8 cellular contexts compared by ENCODE assay signal in the genomic region with DNA sequence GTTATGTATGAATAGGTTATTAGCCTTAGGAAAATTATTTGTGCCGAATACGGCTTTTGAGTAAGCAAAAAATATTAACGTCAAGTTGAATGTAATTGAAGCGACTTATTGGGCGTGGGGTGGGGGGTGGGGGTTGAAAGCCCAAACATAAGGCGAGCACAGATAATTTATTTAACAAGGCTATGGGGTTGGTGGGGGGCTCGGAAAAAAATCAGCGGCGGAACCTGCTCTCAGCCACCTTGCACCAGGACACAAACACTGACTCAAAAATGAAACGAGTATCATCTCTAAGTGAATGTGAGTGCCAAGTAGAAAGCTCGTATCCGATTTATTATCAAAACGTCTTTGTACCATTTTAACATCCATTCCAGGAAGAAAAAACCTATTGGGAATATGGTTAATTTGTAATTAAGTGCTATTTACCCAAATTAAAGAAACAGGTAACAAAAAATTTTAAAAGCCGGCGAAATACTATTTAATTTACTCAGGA.
A peak's percentile ranks its signal among the peaks of the same experiment; 100 is the strongest.
DNase-seq lines count a peak whose midpoint lies in the region; ATAC-seq and TF ChIP-seq lines count a peak whose summit lies in the region.

No MANE protein-coding gene starts in this region.

- peak; percentile 35 for DNase-seq in NCI-H748 (lab: John Stamatoyannopoulos, UW; ENCODE audit: unreplicated experiment)
- no peak for DNase-seq in NCI-H748 treated with DMSO at 0.1 percent for 48 hours (lab: John Stamatoyannopoulos, UW)
- no peak for DNase-seq in RWPE2 (ENCODE audit: low spot score)
- DNase-seq in fibroblast of gingiva (ENCODE audit: low read depth), result peak; percentile 2
- DNase-seq in stimulated activated CD4-positive, alpha-beta T cell treated with anti-CD3 and anti-CD28 coated beads, Interleukin-1b, Interleukin-23, amount 100 ng/mL, for 48 hours, result no peak

- ATAC-seq in RWPE2 (ENCODE audit: low read depth) (no peak), HG02870 (IDR thresholded peaks at IDR 0.05; ENCODE audit: unreplicated experiment) (no peak), GM18867 (IDR thresholded peaks at IDR 0.05; ENCODE audit: unreplicated experiment) (no peak)

- H2AFZ ChIP-seq in parathyroid adenoma, result peak overlapping the region; percentile 88

- H3K4me1 ChIP-seq in RWPE2 (ENCODE audit: insufficient read depth, poor library complexity, severe bottlenecking) (no peaks in the 10 kb centered on the region), parathyroid adenoma (no peaks in the 10 kb centered on the region)

- peaks cover 6% of the 10 kb centered on the region for H3K79me2 ChIP-seq in parathyroid adenoma

- TF ChIP-seq CTCF in RWPE2 (IDR thresholded peaks at IDR 0.05; ENCODE audit: poor library complexity, severe bottlenecking) (no peak), parathyroid adenoma (IDR thresholded peaks at IDR 0.05) (no peak)

- H3K4me3 ChIP-seq in RWPE2 (ENCODE audit: severe bottlenecking) (peak overlapping the region; percentile 87), parathyroid adenoma (ENCODE audit: low read depth, low read length) (peak overlapping the region; percentile 65)

- H3K36me3 ChIP-seq in RWPE2 (ENCODE audit: low read depth) (no peaks in the 10 kb centered on the region), parathyroid adenoma (ENCODE audit: control insufficient read depth, insufficient read depth, low read length) (no peaks in the 10 kb centered on the region)

- peak overlapping the region; percentile 47 for H3K4me2 ChIP-seq in parathyroid adenoma (ENCODE audit: low read length)

- peak overlapping the region; percentile 84 for H3K9ac ChIP-seq in parathyroid adenoma

- H3K27ac ChIP-seq in RWPE2 (ENCODE audit: poor library complexity, severe bottlenecking), result peak overlapping the region; percentile 80
- peak overlapping the region; percentile 88 for H3K27ac ChIP-seq in parathyroid adenoma

- no peaks in the 10 kb centered on the region for H3K9me3 ChIP-seq in RWPE2 (ENCODE audit: severe bottlenecking)
- no peaks in the 10 kb centered on the region for H3K9me3 ChIP-seq in parathyroid adenoma (ENCODE audit: control insufficient read depth, low read length)

- H3K27me3 ChIP-seq in RWPE2 (ENCODE audit: insufficient read depth, poor library complexity, severe bottlenecking), result no peaks in the 10 kb centered on the region
- no peaks in the 10 kb centered on the region for H3K27me3 ChIP-seq in parathyroid adenoma (ENCODE audit: control insufficient read depth, insufficient read depth, low read length)

Comparison
In these comparisons a context has a peak if more than half of its experiments do, and no peak if none do; other contexts are left out.
1. DNase-seq: peak in NCI-H748 (single experiment) and fibroblast of gingiva (single experiment); none in NCI-H748 treated with DMSO at 0.1 percent for 48 hours (single experiment), RWPE2 (single experiment) and stimulated activated CD4-positive, alpha-beta T cell treated with anti-CD3 and anti-CD28 coated beads, Interleukin-1b, Interleukin-23, amount 100 ng/mL, for 48 hours (single experiment).